In the genomic region with DNA sequence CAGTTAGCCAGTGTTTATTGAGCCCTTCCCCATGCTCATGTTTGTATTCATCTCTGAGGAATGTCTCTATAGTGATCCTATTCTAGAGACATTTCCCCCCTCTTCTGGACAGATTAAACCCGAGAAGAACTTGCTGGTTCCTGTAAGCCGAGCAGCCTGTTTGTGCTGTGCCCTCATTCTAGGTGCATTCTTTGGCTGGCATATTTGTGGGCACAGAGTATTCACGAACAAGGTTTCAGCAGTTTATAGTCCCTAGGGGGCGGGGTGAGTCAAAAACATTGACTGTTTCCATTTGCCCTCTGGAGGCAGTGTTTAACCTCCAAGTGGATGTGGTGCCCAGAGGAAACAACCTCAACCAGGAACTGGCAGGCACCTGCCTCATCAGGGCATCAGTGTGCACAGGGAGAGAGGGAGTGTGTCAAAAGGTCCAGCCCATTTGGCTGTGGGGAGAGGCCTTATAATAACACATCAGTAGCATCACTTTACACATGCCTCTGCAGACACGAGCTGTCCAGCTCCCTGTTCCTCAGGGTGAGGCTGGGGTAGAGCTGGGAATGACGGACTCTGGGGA, we compare ENCODE assay signal across 8 cellular contexts.
DNase-seq lines count a peak whose midpoint lies in the region; ATAC-seq and TF ChIP-seq lines count a peak whose summit lies in the region.

No MANE protein-coding gene starts in this region.

- H3K4me3 Mint-ChIP-seq in HFFc6: peak overlapping the region; percentile 68

- H3K27me3 ChIP-seq in hepatocyte: no peaks in the 10 kb centered on the region
- no peaks in the 10 kb centered on the region for H3K27me3 ChIP-seq in upper lobe of right lung

- TF ChIP-seq CTCF in HFFc6 (IDR thresholded peaks at IDR 0.05): peak; percentile 78
- TF ChIP-seq CTCF in WI38 (IDR thresholded peaks at IDR 0.05; ENCODE audit: low read depth, low read length): peak; percentile 46
- TF ChIP-seq CTCF in hepatocyte (IDR thresholded peaks at IDR 0.05; ENCODE audit: poor library complexity): peak; percentile 25
- TF ChIP-seq CTCF in upper lobe of right lung (IDR thresholded peaks at IDR 0.05): peak; percentile 26

- H3K36me3 Mint-ChIP-seq in HFFc6 (ENCODE audit: low read depth): no peaks in the 10 kb centered on the region

- ATAC-seq in upper lobe of right lung: peak; percentile 83
- ATAC-seq in GM18873 (IDR thresholded peaks at IDR 0.05; ENCODE audit: low FRiP score, unreplicated experiment): no peak

- H3K4me1 ChIP-seq in hepatocyte (ENCODE audit: insufficient read depth) (no peaks in the 10 kb centered on the region), upper lobe of right lung (no peaks in the 10 kb centered on the region)

- H3K36me3 ChIP-seq in hepatocyte (replicated peaks; ENCODE audit: insufficient read depth, low read depth) (no peaks in the 10 kb centered on the region), upper lobe of right lung (no peaks in the 10 kb centered on the region)

- peaks cover 43% of the 10 kb centered on the region for H3K4me1 Mint-ChIP-seq in HFFc6 (ENCODE audit: low read depth)

- peak overlapping the region; percentile 88 for H3K27ac Mint-ChIP-seq in HFFc6

- 0 out of 2 replicates have a peak, but pooled peaks cover 3% of the 10 kb centered on the region for H3K27me3 Mint-ChIP-seq in HFFc6 (ENCODE audit: insufficient read depth)

- no peaks in the 10 kb centered on the region for H4K20me1 ChIP-seq in hepatocyte (ENCODE audit: insufficient read depth, poor library complexity, severe bottlenecking)

- H3K9me3 ChIP-seq in hepatocyte (ENCODE audit: low read depth): no peaks in the 10 kb centered on the region
- H3K9me3 ChIP-seq in upper lobe of right lung: no peaks in the 10 kb centered on the region

- no peak overlapping the region for H3K4me2 ChIP-seq in hepatocyte

- 79% methylated on average over 6 of the region's 6 CpGs for WGBS in hepatocyte (ENCODE audit: low lambda C conversion rate, missing lambda C conversion rate)

- intact Hi-C loops in upper lobe of right lung (cut with DNase I): no loop called here

- DNase-seq in stimulated activated CD4-positive, alpha-beta T cell treated with anti-CD3 and anti-CD28 coated beads, Interleukin-1b, Interleukin-23, amount 100 ng/mL, for 48 hours: peak; percentile 8
- no peak for DNase-seq in stimulated activated CD4-positive, alpha-beta T cell treated with anti-CD3 and anti-CD28 coated beads, Interleukin-4, amount 100 ng/mL, for 1 hour
- DNase-seq in HFFc6: peak; percentile 91
- DNase-seq in NCI-H2081 (lab: John Stamatoyannopoulos, UW): peak; percentile 47 to 74
- DNase-seq in hepatocyte (ENCODE audit: low spot score): peak; percentile 31
- DNase-seq in upper lobe of right lung: no peak

- no peak overlapping the region for H2AFZ ChIP-seq in hepatocyte

- H3K9me3 Mint-ChIP-seq in HFFc6: no peaks in the 10 kb centered on the region; the same call in 1 of the 2 replicates

- no peak overlapping the region for H3K4me3 ChIP-seq in WI38 (ENCODE audit: low read depth, low read length)
- H3K4me3 ChIP-seq in hepatocyte: no peak overlapping the region
- H3K4me3 ChIP-seq in upper lobe of right lung: no peak overlapping the region

- H3K27ac ChIP-seq in hepatocyte: no peak overlapping the region
- H3K27ac ChIP-seq in upper lobe of right lung: no peak overlapping the region

- H3K9me2 ChIP-seq in hepatocyte (replicated peaks; ENCODE audit: insufficient read depth): no peaks in the 10 kb centered on the region

- H3K79me2 ChIP-seq in hepatocyte: no peaks in the 10 kb centered on the region

Comparison
In these comparisons a context has a peak if more than half of its experiments do, and no peak if none do; other contexts are left out.
1. DNase-seq: peak in stimulated activated CD4-positive, alpha-beta T cell treated with anti-CD3 and anti-CD28 coated beads, Interleukin-1b, Interleukin-23, amount 100 ng/mL, for 48 hours (single experiment), HFFc6 (single experiment), NCI-H2081 (2 of 2) and hepatocyte (single experiment); none in stimulated activated CD4-positive, alpha-beta T cell treated with anti-CD3 and anti-CD28 coated beads, Interleukin-4, amount 100 ng/mL, for 1 hour (single experiment) and upper lobe of right lung (single experiment).
2. CTCF ChIP-seq: peak in every context shown above with its lines; median percentile 78 in HFFc6; 46 in WI38; 26 in upper lobe of right lung; 25 in hepatocyte.